In the genomic region with DNA sequence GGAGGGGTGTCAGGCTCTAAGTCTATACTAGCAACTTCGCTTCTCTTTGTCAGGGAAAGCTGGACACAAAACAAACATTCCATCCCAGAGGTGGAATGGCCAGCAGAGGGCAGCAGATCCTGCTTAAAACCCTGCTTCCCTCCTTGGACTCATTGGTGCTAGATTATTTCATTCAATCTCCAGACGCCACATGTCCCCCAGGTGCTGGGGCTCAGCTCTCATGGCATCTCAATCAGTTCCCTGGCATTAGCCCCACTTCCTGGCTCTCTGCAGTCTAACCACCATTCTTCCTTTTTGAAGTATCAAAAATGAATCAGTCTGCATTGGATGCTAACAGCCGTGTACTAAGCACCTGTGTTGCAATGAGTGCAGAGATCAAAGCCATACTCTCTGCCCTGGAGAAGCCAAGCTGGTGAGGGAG, we compare ENCODE assay signal across 8 cellular contexts. TPM values are rescaled to one million over a fixed set of nuclear protein-coding genes. Genes with fewer than 3 reads are reported as not detected.
A peak's percentile ranks its signal among the peaks of the same experiment; 100 is the strongest.
DNase-seq lines count a peak whose midpoint lies in the region; ATAC-seq and TF ChIP-seq lines count a peak whose summit lies in the region.

No MANE protein-coding gene starts in this region.

- DNase-seq in NCI-H2107 treated with DMSO at 0.1 percent for 48 hours (lab: John Stamatoyannopoulos, UW; ENCODE audit: unreplicated experiment) = peak; percentile 57
- no peak for DNase-seq in NCI-H2107 (lab: John Stamatoyannopoulos, UW)
- peak; percentile 6 for DNase-seq in NCI-H1694 (lab: John Stamatoyannopoulos, UW)
- DNase-seq in activated CD4-positive, alpha-beta T cell treated with anti-CD3 and anti-CD28 coated beads, Interleukin-2, amount 10 ng/mL, durations not matched to agents 24 days and 14 days = peak; percentile 85
- DNase-seq in dermis microvascular lymphatic vessel endothelial cell (ENCODE audit: low read depth in 2 of 2) = peak; percentile 15 to 58
- peak in 2 of 3 donors; percentile 55 to 66 for DNase-seq in right lobe of liver
- DNase-seq in stimulated activated CD8-positive, alpha-beta memory T cell treated with anti-CD3 and anti-CD28 coated beads, Interleukin-12 subunit alpha, Interleukin-12 subunit beta, amount 100 ng/mL, for 4 hours (ENCODE audit: low read depth) = peak; percentile 9
- no peak for DNase-seq in DMS79 treated with DMSO at 0.1 percent for 48 hours (lab: John Stamatoyannopoulos, UW)

- 4% methylated on average over 3 of the region's 3 CpGs for WGBS in right lobe of liver (ENCODE audit: insufficient coverage, low coverage, low lambda C conversion rate, missing lambda C conversion rate)

- no peaks in the 10 kb centered on the region for H3K27me3 ChIP-seq in right lobe of liver

- ATAC-seq in right lobe of liver = peak; percentile 80 to 91 (median 87)

- H3K27ac ChIP-seq in right lobe of liver = no peak overlapping the region

- H3K4me1 ChIP-seq in right lobe of liver = peaks cover 0 to 3% (median under 1%) of the 10 kb centered on the region in 4 donors

- TF ChIP-seq CTCF in right lobe of liver (IDR thresholded peaks at IDR 0.05) = peak; percentile 62 to 93 (median 92)

- TF ChIP-seq POLR2A in right lobe of liver (IDR thresholded peaks at IDR 0.05) = no peak

- H3K36me3 Mint-ChIP-seq in activated CD4-positive, alpha-beta T cell treated with anti-CD3 and anti-CD28 coated beads, Interleukin-2, amount 10 ng/mL, durations not matched to agents 24 days and 14 days (ENCODE audit: low read depth) = no peaks in the 10 kb centered on the region

- no peaks in the 10 kb centered on the region for H3K9me3 ChIP-seq in right lobe of liver

- no peaks in the 10 kb centered on the region for H3K9me3 Mint-ChIP-seq in activated CD4-positive, alpha-beta T cell treated with anti-CD3 and anti-CD28 coated beads, Interleukin-2, amount 10 ng/mL, durations not matched to agents 24 days and 14 days

- intact Hi-C loops in activated CD4-positive, alpha-beta T cell treated with anti-CD3 and anti-CD28 coated beads, Interleukin-2, amount 10 ng/mL, durations not matched to agents 24 days and 14 days (cut with micrococcal nuclease) = no loop called here
- intact Hi-C loops in right lobe of liver (cut with DNase I) = no loop called here

- H3K4me1 Mint-ChIP-seq in activated CD4-positive, alpha-beta T cell treated with anti-CD3 and anti-CD28 coated beads, Interleukin-2, amount 10 ng/mL, durations not matched to agents 24 days and 14 days = no peaks in the 10 kb centered on the region

- H3K27me3 Mint-ChIP-seq in activated CD4-positive, alpha-beta T cell treated with anti-CD3 and anti-CD28 coated beads, Interleukin-2, amount 10 ng/mL, durations not matched to agents 24 days and 14 days = peaks cover 19% of the 10 kb centered on the region

- no peak overlapping the region for H3K4me3 Mint-ChIP-seq in activated CD4-positive, alpha-beta T cell treated with anti-CD3 and anti-CD28 coated beads, Interleukin-2, amount 10 ng/mL, durations not matched to agents 24 days and 14 days

- H3K27ac Mint-ChIP-seq in activated CD4-positive, alpha-beta T cell treated with anti-CD3 and anti-CD28 coated beads, Interleukin-2, amount 10 ng/mL, durations not matched to agents 24 days and 14 days = no peak overlapping the region

- no peaks in the 10 kb centered on the region for H3K36me3 ChIP-seq in right lobe of liver

- no peak overlapping the region for H3K4me3 ChIP-seq in right lobe of liver

RNA-seq across cellular contexts. Expression of gene PPP1R1A, which starts 8.1 kb away (rescaled TPM):
- not detected in 2 replicates for total RNA-seq in activated CD4-positive, alpha-beta T cell treated with anti-CD3 and anti-CD28 coated beads, Interleukin-2, amount 10 ng/mL, durations not matched to agents 24 days and 14 days
- total RNA-seq in dermis microvascular lymphatic vessel endothelial cell = not detected in 2 replicates
- 100 to 1,000 TPM in 2 of 6 experiments, 10 to 100 TPM in 4; 15.6 to 153 (median 54.5) TPM for total RNA-seq in right lobe of liver

RNA-seq across cellular contexts. Expression of gene LACRT, which starts 38.2 kb away (rescaled TPM):
- total RNA-seq in activated CD4-positive, alpha-beta T cell treated with anti-CD3 and anti-CD28 coated beads, Interleukin-2, amount 10 ng/mL, durations not matched to agents 24 days and 14 days = not detected in 2 replicates
- total RNA-seq in dermis microvascular lymphatic vessel endothelial cell (not detected in 2 replicates), right lobe of liver (not detected)

RNA-seq across cellular contexts. Expression of gene PDE1B, which starts 47.1 kb away (rescaled TPM):
- total RNA-seq in activated CD4-positive, alpha-beta T cell treated with anti-CD3 and anti-CD28 coated beads, Interleukin-2, amount 10 ng/mL, durations not matched to agents 24 days and 14 days = 23.6 and 26.3 TPM in 2 replicates
- total RNA-seq in dermis microvascular lymphatic vessel endothelial cell = not detected in 2 replicates
- 1 to 10 TPM in 3 of 6 experiments, under 1 TPM in 3; 0.67 to 1.7 (median 1.0) TPM for total RNA-seq in right lobe of liver

RNA-seq across cellular contexts. Expression of gene DCD, which starts 51.6 kb away (rescaled TPM):
- not detected in 2 replicates for total RNA-seq in activated CD4-positive, alpha-beta T cell treated with anti-CD3 and anti-CD28 coated beads, Interleukin-2, amount 10 ng/mL, durations not matched to agents 24 days and 14 days
- total RNA-seq in dermis microvascular lymphatic vessel endothelial cell (not detected in 2 replicates), right lobe of liver (not detected)

Comparison
In these comparisons a context has a peak if more than half of its experiments do, and no peak if none do; other contexts are left out.
1. DNase-seq: peak in NCI-H2107 treated with DMSO at 0.1 percent for 48 hours (single experiment), NCI-H1694 (single experiment), activated CD4-positive, alpha-beta T cell treated with anti-CD3 and anti-CD28 coated beads, Interleukin-2, amount 10 ng/mL, durations not matched to agents 24 days and 14 days (single experiment), dermis microvascular lymphatic vessel endothelial cell (2 of 2), right lobe of liver (2 of 3) and stimulated activated CD8-positive, alpha-beta memory T cell treated with anti-CD3 and anti-CD28 coated beads, Interleukin-12 subunit alpha, Interleukin-12 subunit beta, amount 100 ng/mL, for 4 hours (single experiment); none in NCI-H2107 (single experiment) and DMS79 treated with DMSO at 0.1 percent for 48 hours (single experiment).
2. RNA of gene PPP1R1A, which starts 8.1 kb away (total RNA-seq): 15.6 to 153 TPM in right lobe of liver; not detected in activated CD4-positive, alpha-beta T cell treated with anti-CD3 and anti-CD28 coated beads, Interleukin-2, amount 10 ng/mL, durations not matched to agents 24 days and 14 days and not detected in dermis microvascular lymphatic vessel endothelial cell; every median in the first group is over 10 times any median in the second.